19 cellular contexts compared by ENCODE assay signal in genomic region chr1:25867210-25867991, GRCh38. TPM values are rescaled to one million over a fixed set of nuclear protein-coding genes. Genes with fewer than 3 reads are reported as not detected.
DNase-seq lines count a peak whose midpoint lies in the region; ATAC-seq and TF ChIP-seq lines count a peak whose summit lies in the region.
"Had no signal": no experiment of that assay in that cellular context is flagged by ENCODE, and none has a peak within 500 bp of the region (broad histone marks: within the 10 kb centered on the region; RNA-seq: fewer than 3 reads in every experiment).

No MANE protein-coding gene starts in this region.

- H3K36me3 ChIP-seq in GM23338 (ENCODE audit: insufficient read depth) (no peaks in the 10 kb centered on the region), body of pancreas (replicated peaks in 1 of 2; ENCODE audit: insufficient read depth in 1 of 2, low read depth in 2 of 2) (no peaks in the 10 kb centered on the region)
- H3K36me3 ChIP-seq: HAP-1 had no signal

- H3K4me1 Mint-ChIP-seq in GM23338 (peaks cover 22% of the 10 kb centered on the region), progenitor cell of endocrine pancreas (ENCODE audit: low read depth) (peaks cover 17% of the 10 kb centered on the region)
- H3K4me1 Mint-ChIP-seq in activated T-cell treated with anti-CD3 and anti-CD28 coated beads, Interleukin-2, amount 50 U/mL, for 4 hours (ENCODE audit: low read depth) = no peaks in the 10 kb centered on the region

- no peaks in the 10 kb centered on the region for H3F3A ChIP-seq in GM23338 (replicated peaks; ENCODE audit: low read depth)

- H3K4me1 ChIP-seq in GM23338 (ENCODE audit: insufficient read depth) = peaks cover 26% of the 10 kb centered on the region
- H3K4me1 ChIP-seq in body of pancreas = peaks cover 66% of the 10 kb centered on the region

- intact Hi-C loops in body of pancreas (cut with DNase I) = no loop called here

- H2AFZ ChIP-seq in GM23338 = no peak overlapping the region

- H3K4me3 Mint-ChIP-seq in GM23338 (no peak overlapping the region), progenitor cell of endocrine pancreas (ENCODE audit: low read depth) (peak overlapping the region; percentile 14)
- H3K4me3 Mint-ChIP-seq in activated T-cell treated with anti-CD3 and anti-CD28 coated beads, Interleukin-2, amount 50 U/mL, for 4 hours = no peak overlapping the region
- H3K4me3 Mint-ChIP-seq: activated T-cell treated with anti-CD3 and anti-CD28 coated beads, Interleukin-2, amount 50 U/mL, for 72 hours had no signal

- TF ChIP-seq CTCF in GM23338 (conservative IDR thresholded peaks at IDR 0.05; ENCODE audit: low read depth in 2 of 2) (no peak), body of pancreas (IDR thresholded peaks at IDR 0.05) (peak in 4 of 7 experiments; percentile 9 to 28 (median 22)), progenitor cell of endocrine pancreas (IDR thresholded peaks at IDR 0.05; ENCODE audit: unreplicated experiment) (no peak)

- WGBS in body of pancreas, 2 donors = 20 to 22% methylated on average over 9 of the region's 9 CpGs

- H3K27ac Mint-ChIP-seq in GM23338 = peak overlapping the region; percentile 3
- H3K27ac Mint-ChIP-seq in progenitor cell of endocrine pancreas = peak overlapping the region; percentile 80
- H3K27ac Mint-ChIP-seq: activated T-cell treated with anti-CD3 and anti-CD28 coated beads, Interleukin-2, amount 50 U/mL, for 72 hours had no signal

- ATAC-seq in GM23338 = peak; percentile 78
- ATAC-seq in body of pancreas = peak; percentile 81
- ATAC-seq in HG03159 (IDR thresholded peaks at IDR 0.05; ENCODE audit: unreplicated experiment) = no peak
- no peak for ATAC-seq in activated T-cell treated with anti-CD3 and anti-CD28 coated beads, Interleukin-2, amount 50 U/mL, for 4 hours
- no peak for ATAC-seq in GM18498 (IDR thresholded peaks at IDR 0.05; ENCODE audit: unreplicated experiment)
- no peak for ATAC-seq in SK-N-SH treated with all-trans-retinoic acid at 6 μM for 48 hours
- ATAC-seq: activated T-cell treated with anti-CD3 and anti-CD28 coated beads, Interleukin-2, amount 50 U/mL, for 72 hours; Panc1 had no signal

- H3K4me2 ChIP-seq in GM23338 = peak overlapping the region; percentile 57; the same call in 1 of the 2 replicates

- DNase-seq in GM23338 (ENCODE audit: low spot score) (peak; percentile 69), body of pancreas (peak; percentile 62 to 79 (median 70)), kidney tubule cell (ENCODE audit: low spot score) (peak; percentile 88), progenitor cell of endocrine pancreas (ENCODE audit: low spot score, unreplicated experiment) (no peak)
- DNase-seq in activated T-cell treated with anti-CD3 and anti-CD28 coated beads, Interleukin-2, amount 50 U/mL, for 4 hours = no peak
- DNase-seq: activated CD4-positive, alpha-beta T cell treated with anti-CD3 and anti-CD28 coated beads, Interleukin-2, amount 50 U/mL, for 48 hours; activated T-cell treated with anti-CD3 and anti-CD28 coated beads, Interleukin-2, amount 50 U/mL, for 72 hours; hippocampal formation; NCI-H1930; NCI-H510A treated with DMSO at 0.1 percent for 48 hours; stimulated activated CD4-positive, alpha-beta T cell treated with anti-CD3 and anti-CD28 coated beads, Interleukin-4, amount 100 ng/mL, for 1 hour; testis had no signal

- H3K9me2 ChIP-seq in GM23338 (ENCODE audit: insufficient read depth) = no peaks in the 10 kb centered on the region

- H3K9me3 Mint-ChIP-seq in GM23338 = no peaks in the 10 kb centered on the region
- no peaks in the 10 kb centered on the region for H3K9me3 Mint-ChIP-seq in progenitor cell of endocrine pancreas (ENCODE audit: low read depth)
- no peaks in the 10 kb centered on the region for H3K9me3 Mint-ChIP-seq in activated T-cell treated with anti-CD3 and anti-CD28 coated beads, Interleukin-2, amount 50 U/mL, for 4 hours
- H3K9me3 Mint-ChIP-seq: activated T-cell treated with anti-CD3 and anti-CD28 coated beads, Interleukin-2, amount 50 U/mL, for 72 hours had no signal

- H3K4me3 ChIP-seq in GM23338 (no peak overlapping the region), body of pancreas (no peak overlapping the region)
- H3K4me3 ChIP-seq: HAP-1, lung, testis had no signal

- no peaks in the 10 kb centered on the region for H3K27me3 Mint-ChIP-seq in GM23338 (ENCODE audit: insufficient read depth, low read depth, poor library complexity)
- H3K27me3 Mint-ChIP-seq in progenitor cell of endocrine pancreas = no peaks in the 10 kb centered on the region
- no peaks in the 10 kb centered on the region for H3K27me3 Mint-ChIP-seq in activated T-cell treated with anti-CD3 and anti-CD28 coated beads, Interleukin-2, amount 50 U/mL, for 4 hours (ENCODE audit: low read depth)

- H4K20me1 ChIP-seq in GM23338 (replicated peaks; ENCODE audit: insufficient read depth) = no peaks in the 10 kb centered on the region

- peaks cover 2% of the 10 kb centered on the region; the same call in 1 of the 3 replicates for H3K36me3 Mint-ChIP-seq in GM23338 (ENCODE audit: low read depth)
- peaks cover 14% of the 10 kb centered on the region for H3K36me3 Mint-ChIP-seq in progenitor cell of endocrine pancreas (ENCODE audit: insufficient read depth)
- no peaks in the 10 kb centered on the region for H3K36me3 Mint-ChIP-seq in activated T-cell treated with anti-CD3 and anti-CD28 coated beads, Interleukin-2, amount 50 U/mL, for 4 hours (ENCODE audit: insufficient read depth)

- peak in 2 of 3 donors; percentile 51 to 54 for TF ChIP-seq POLR2A in body of pancreas (IDR thresholded peaks at IDR 0.05)

- no peaks in the 10 kb centered on the region for H3K9me3 ChIP-seq in body of pancreas
- H3K9me3 ChIP-seq: HAP-1, neutrophil, testis had no signal

- no peaks in the 10 kb centered on the region for H3K79me2 ChIP-seq in GM23338 (replicated peaks; ENCODE audit: insufficient read depth)

- H3K27me3 ChIP-seq in GM23338 (ENCODE audit: insufficient read depth) (no peaks in the 10 kb centered on the region), body of pancreas (no peaks in the 10 kb centered on the region)
- H3K27me3 ChIP-seq: neutrophil, testis had no signal

- H3K27ac ChIP-seq in GM23338 (ENCODE audit: low read depth) (no peak overlapping the region), body of pancreas (peak overlapping the region; percentile 82 to 89 (median 87))
- H3K27ac ChIP-seq: neutrophil, testis had no signal

TF ChIP-seq in GM23338, 12 proteins besides CTCF, POLR2A, EP300 and RAD21 (continues in another document):
- TF ChIP-seq ETS1 (IDR thresholded peaks at IDR 0.05) (no peak), ZNF114 (CRISPR knock-in tag; IDR thresholded peaks at IDR 0.05) (no peak)

TF ChIP-seq in SK-N-SH treated with all-trans-retinoic acid at 6 μM for 48 hours, 23 proteins besides CTCF, POLR2A, EP300 and RAD21:
- TF ChIP-seq SNAI2 (CRISPR knock-in tag; IDR thresholded peaks at IDR 0.05) = no peak
- TF ChIP-seq, protein P1, sequence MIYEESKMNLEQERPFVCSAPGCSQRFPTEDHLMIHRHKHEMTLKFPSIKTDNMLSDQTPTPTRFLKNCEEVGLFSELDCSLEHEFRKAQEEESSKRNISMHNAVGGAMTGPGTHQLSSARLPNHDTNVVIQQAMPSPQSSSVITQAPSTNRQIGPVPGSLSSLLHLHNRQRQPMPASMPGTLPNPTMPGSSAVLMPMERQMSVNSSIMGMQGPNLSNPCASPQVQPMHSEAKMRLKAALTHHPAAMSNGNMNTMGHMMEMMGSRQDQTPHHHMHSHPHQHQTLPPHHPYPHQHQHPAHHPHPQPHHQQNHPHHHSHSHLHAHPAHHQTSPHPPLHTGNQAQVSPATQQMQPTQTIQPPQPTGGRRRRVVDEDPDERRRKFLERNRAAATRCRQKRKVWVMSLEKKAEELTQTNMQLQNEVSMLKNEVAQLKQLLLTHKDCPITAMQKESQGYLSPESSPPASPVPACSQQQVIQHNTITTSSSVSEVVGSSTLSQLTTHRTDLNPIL (CRISPR knock-in tag; IDR thresholded peaks at IDR 0.05; ENCODE audit: low read depth) = no peak
- TF ChIP-seq ESRRG (CRISPR knock-in tag; IDR thresholded peaks at IDR 0.05) = no peak
- no peak for TF ChIP-seq TOX (CRISPR knock-in tag; IDR thresholded peaks at IDR 0.05; ENCODE audit: borderline replicate concordance)

RNA-seq across cellular contexts. Expression of gene PAQR7, which starts 8.1 kb away (rescaled TPM):
- total RNA-seq in GM23338 (2014; rRNA removed; shearing (Covaris generic)) = 5.2 and 5.5 TPM in 2 replicates
- polyA plus RNA-seq in GM23338 (2016; fragmentation: Nextera tagmentation; extraction: Ambion mirVana) = 4.0 and 4.2 TPM in 2 replicates
- 1 to 10 TPM; 3.0 to 4.4 TPM for total RNA-seq in body of pancreas
- total RNA-seq in progenitor cell of endocrine pancreas = 20.2 and 21.0 TPM in 2 replicates
- total RNA-seq in activated T-cell treated with anti-CD3 and anti-CD28 coated beads, Interleukin-2, amount 50 U/mL, for 4 hours = 1 to 10 TPM; 4.5 to 7.5 (median 5.4) TPM

RNA-seq across cellular contexts. Expression of gene AUNIP, which starts 8.1 kb away (rescaled TPM):
- 20.9 and 24.1 TPM in 2 replicates for total RNA-seq in GM23338 (2014; rRNA removed; shearing (Covaris generic))
- polyA plus RNA-seq in GM23338 (2016; fragmentation: Nextera tagmentation; extraction: Ambion mirVana) = 21.2 and 21.9 TPM in 2 replicates
- total RNA-seq in body of pancreas (not detected), progenitor cell of endocrine pancreas (4.7 and 5.9 TPM in 2 replicates)
- 1 to 10 TPM; 4.1 to 4.6 (median 4.5) TPM for total RNA-seq in activated T-cell treated with anti-CD3 and anti-CD28 coated beads, Interleukin-2, amount 50 U/mL, for 4 hours

RNA-seq across cellular contexts. Expression of gene STMN1, which starts 38.8 kb away (rescaled TPM):
- 227 and 271 TPM in 2 replicates for total RNA-seq in GM23338 (2014; rRNA removed; shearing (Covaris generic))
- 1,567 and 1,890 TPM in 2 replicates for polyA plus RNA-seq in GM23338 (2016; fragmentation: Nextera tagmentation; extraction: Ambion mirVana)
- total RNA-seq in body of pancreas (10 to 100 TPM in 1 of 2 donors, 1 to 10 TPM in 1; 6.3 to 11.4 TPM), progenitor cell of endocrine pancreas (811 and 856 TPM in 2 replicates)
- 10 to 100 TPM; 68.0 to 94.8 (median 80.0) TPM for total RNA-seq in activated T-cell treated with anti-CD3 and anti-CD28 coated beads, Interleukin-2, amount 50 U/mL, for 4 hours

RNA-seq across cellular contexts. Expression of gene MTFR1L, which starts 47.6 kb away (rescaled TPM):
- total RNA-seq in GM23338 (2014; rRNA removed; shearing (Covaris generic)) = 22.7 and 23.5 TPM in 2 replicates
- polyA plus RNA-seq in GM23338 (2016; fragmentation: Nextera tagmentation; extraction: Ambion mirVana) = 13.4 and 14.8 TPM in 2 replicates
- total RNA-seq in body of pancreas (10 to 100 TPM; 39.7 to 56.4 TPM), progenitor cell of endocrine pancreas (55.0 and 58.8 TPM in 2 replicates)
- total RNA-seq in activated T-cell treated with anti-CD3 and anti-CD28 coated beads, Interleukin-2, amount 50 U/mL, for 4 hours = 10 to 100 TPM; 27.7 to 37.4 (median 35.5) TPM

Comparison
In these comparisons a context has a peak if more than half of its experiments do, and no peak if none do; other contexts are left out.
1. ATAC-seq: peak in GM23338 (single experiment) and body of pancreas (single experiment); none in HG03159 (single experiment), activated T-cell treated with anti-CD3 and anti-CD28 coated beads, Interleukin-2, amount 50 U/mL, for 4 hours (0 of 2), GM18498 (single experiment) and SK-N-SH treated with all-trans-retinoic acid at 6 μM for 48 hours (single experiment).
2. DNase-seq: peak in GM23338 (single experiment), body of pancreas (4 of 4) and kidney tubule cell (single experiment); none in progenitor cell of endocrine pancreas (single experiment) and activated T-cell treated with anti-CD3 and anti-CD28 coated beads, Interleukin-2, amount 50 U/mL, for 4 hours (single experiment).
3. CTCF ChIP-seq: peak in body of pancreas (4 of 7); none in GM23338 (0 of 2) and progenitor cell of endocrine pancreas (single experiment).
4. RNA of gene STMN1, which starts 38.8 kb away (total RNA-seq): 811 to 856 TPM in progenitor cell of endocrine pancreas, 227 to 271 TPM in GM23338 and 68.0 to 94.8 TPM in activated T-cell treated with anti-CD3 and anti-CD28 coated beads, Interleukin-2, amount 50 U/mL, for 4 hours; 6.3 to 11.4 TPM in body of pancreas; every median in the first group is over 4 times any median in the second.